In the genomic region with DNA sequence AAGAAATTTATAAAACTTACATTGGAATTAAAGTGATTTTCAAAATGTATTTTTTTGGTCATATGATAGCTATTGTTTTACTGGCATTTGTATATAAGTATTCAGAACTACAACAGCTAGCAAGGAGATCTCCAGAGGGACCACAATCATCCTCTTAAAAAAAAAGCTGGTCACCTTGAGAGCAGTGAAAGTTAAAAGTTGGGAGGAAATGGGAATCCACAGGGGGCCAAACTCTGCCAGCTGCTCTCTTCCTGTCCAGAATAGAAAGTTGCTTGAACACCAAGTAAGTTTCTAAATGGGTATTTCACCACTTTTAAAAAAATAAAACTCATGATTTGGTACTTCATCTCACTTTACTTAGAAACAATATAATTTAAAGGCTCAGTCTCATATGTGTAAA, we compare ENCODE assay signal across 25 cellular contexts.
"Had no signal": no experiment of that assay in that cellular context is flagged by ENCODE, and none has a peak within 500 bp of the region (broad histone marks: within the 10 kb centered on the region; RNA-seq: fewer than 3 reads in every experiment).

No MANE protein-coding gene starts in this region.

- DNase-seq: activated B cell treated with CpG ODN at 0.5 μM for 24 hours; activated CD4-positive, alpha-beta T cell treated with anti-CD3 and anti-CD28 coated beads, Interleukin-2, amount 10 ng/mL, durations not matched to agents 24 days and 14 days; activated CD8-positive, alpha-beta T cell treated with anti-CD3 and anti-CD28 coated beads for 36 hours; activated naive CD4-positive, alpha-beta T cell; activated naive CD8-positive, alpha-beta T cell treated with anti-CD3 and anti-CD28 coated beads, Interleukin-2, amount 10 ng/mL, durations not matched to agents 7 days and 5 days; activated T-cell treated with anti-CD3 and anti-CD28 coated beads, Interleukin-2, amount 50 U/mL, for 1 hour; amygdala; caudate nucleus; erythroblast; foreskin melanocyte; hypothalamus; immature natural killer cell; kidney glomerular epithelial cell; mesenchymal stem cell; natural killer cell; pancreas; stimulated activated CD4-positive, alpha-beta T cell treated with anti-CD3 and anti-CD28 coated beads, Interleukin-4, amount 100 ng/mL, for 24 hours; upper lobe of left lung had no signal

- H3K36me3 ChIP-seq: neutrophil, pancreas, thoracic aorta, upper lobe of left lung had no signal

- H3K9me3 ChIP-seq: neutrophil, pancreas, thoracic aorta, upper lobe of left lung had no signal

- H3K27ac ChIP-seq: coronary artery, neutrophil, pancreas, thoracic aorta, upper lobe of left lung had no signal

- H3K4me2 ChIP-seq: smooth muscle cell had no signal

- ATAC-seq: activated CD8-positive, alpha-beta T cell treated with anti-CD3 and anti-CD28 coated beads for 36 hours; activated T-helper 17 cell treated with anti-CD3 and anti-CD28 coated beads, Interleukin-2, amount 50 U/mL, for 72 hours; natural killer cell; pancreas; sciatic nerve; stimulated activated effector memory CD8-positive, alpha-beta T cell treated with anti-CD3 and anti-CD28 coated beads, Interleukin-12 subunit alpha, Interleukin-12 subunit beta, amount 100 ng/mL, for 72 hours had no signal

- H3K4me1 ChIP-seq: pancreas, upper lobe of left lung had no signal

- H3K4me3 ChIP-seq: coronary artery, pancreas, smooth muscle cell, thoracic aorta, upper lobe of left lung had no signal

- H3K27me3 ChIP-seq: neutrophil, pancreas, upper lobe of left lung had no signal
